8 cellular contexts compared by ENCODE assay signal in genomic region chr1:235075121-235075954, GRCh38. TPM values are rescaled to one million over a fixed set of nuclear protein-coding genes. Genes with fewer than 3 reads are reported as not detected.
DNase-seq lines count a peak whose midpoint lies in the region; ATAC-seq, FAIRE-seq and TF ChIP-seq lines count a peak whose summit lies in the region.

No MANE protein-coding gene starts in this region.

- H3K4me3 ChIP-seq in OCI-LY7 (ENCODE audit: low read depth, low read length, poor library complexity, severe bottlenecking): peak overlapping the region; percentile 23
- H3K4me3 ChIP-seq in heart right ventricle: peak overlapping the region in 7 of 10 donors; percentile 1 to 31 (median 10)
- no peak overlapping the region for H3K4me3 ChIP-seq in skeletal muscle cell (ENCODE audit: low read depth, low read length)

- DNase-seq in DMS 273 (lab: John Stamatoyannopoulos, UW; ENCODE audit: unreplicated experiment) (peak; percentile 69), DMS 273 treated with DMSO at 0.1 percent for 48 hours (lab: John Stamatoyannopoulos, UW) (no peak), OCI-LY7 (ENCODE audit: low spot score) (peak; percentile 57), heart right ventricle (peak; percentile 71 to 86), skeletal muscle cell (ENCODE audit: low read depth) (peak; percentile 83), D721Med (ENCODE audit: insufficient read length, low spot score) (no peak)
- peak; percentile 85 for DNase-seq in activated naive CD4-positive, alpha-beta T cell treated with Interleukin-2 at 50 U/mL for 16 hours

- TF ChIP-seq CTCF in OCI-LY7 (conservative IDR thresholded peaks at IDR 0.05; ENCODE audit: low read length) (no peak), heart right ventricle (IDR thresholded peaks at IDR 0.05) (no peak), D721Med (IDR thresholded peaks at IDR 0.05; ENCODE audit: insufficient read depth, missing control alignments) (no peak)

- peak overlapping the region; percentile 61 for H3K4me2 ChIP-seq in OCI-LY7 (ENCODE audit: low read length)

- 11 to 20% methylated on average over 26 of the region's 26 CpGs for WGBS in heart right ventricle, 2 donors

- H3K27ac ChIP-seq in OCI-LY7 (ENCODE audit: low read depth, low read length, poor library complexity, severe bottlenecking): peak overlapping the region; percentile 62
- peak overlapping the region; percentile 85 to 99 (median 96) for H3K27ac ChIP-seq in heart right ventricle

- H3K36me3 ChIP-seq in OCI-LY7 (ENCODE audit: insufficient read depth, low read length) (no peaks in the 10 kb centered on the region), heart right ventricle (no peaks in the 10 kb centered on the region)

- CTCF ChIA-PET in OCI-LY7 (lab: Charles Lee; ENCODE audit: unreplicated experiment): no interaction called here

- POLR2A ChIA-PET in OCI-LY7 (lab: Charles Lee): interaction anchor here (0.6 to 1.4 kb wide), 3 partner anchors 12 to 549 kb away, joined by 3 to 4 read pairs (median 3); no protein-coding TSS in a partner anchor

- H3K4me1 ChIP-seq in OCI-LY7 (ENCODE audit: insufficient read depth, low read length, poor library complexity, severe bottlenecking) (peaks cover 70% of the 10 kb centered on the region), heart right ventricle (peaks cover 36 to 89% (median 77%) of the 10 kb centered on the region in 9 donors)

- no peak for FAIRE-seq in D721Med (lab: Jason Lieb, UNC)

- peak overlapping the region; percentile 94 for H2AFZ ChIP-seq in OCI-LY7 (ENCODE audit: low read length)

- no peaks in the 10 kb centered on the region for H3K27me3 ChIP-seq in heart right ventricle

- intact Hi-C loops in OCI-LY7 (cut with micrococcal nuclease; ENCODE audit: unreplicated experiment) (loop anchor here (2.0 kb wide), 1 partner anchor 65 kb away; no protein-coding TSS in a partner anchor), heart right ventricle (cut with DNase I) (loop anchor here (1.0 to 10.0 kb wide), 23 partner anchors 78 to 468 kb away; partner anchors contain the start of gene IRF2BP2 (in 4 of the 10))

- H3K79me2 ChIP-seq in OCI-LY7 (ENCODE audit: insufficient read depth, low read depth, low read length): no peaks in the 10 kb centered on the region

- no peaks in the 10 kb centered on the region for H3K9me2 ChIP-seq in OCI-LY7 (ENCODE audit: insufficient read depth, low read length)

- H3K9me3 ChIP-seq in OCI-LY7 (ENCODE audit: low read length) (no peaks in the 10 kb centered on the region), heart right ventricle (no peaks in the 10 kb centered on the region)

- ATAC-seq in HG02852 (IDR thresholded peaks at IDR 0.05; ENCODE audit: unreplicated experiment): peak; percentile 58
- peak; percentile 70 to 85 (median 80) for ATAC-seq in heart right ventricle

- BruUV-seq in OCI-LY7 (replicated peaks; lab: Mats Ljungman, UMichigan): no TSS peak

- H4K20me1 ChIP-seq in OCI-LY7 (ENCODE audit: insufficient read depth, low read length): no peaks in the 10 kb centered on the region

RNA-seq across cellular contexts. Expression of gene TOMM20, which starts 53.3 kb away (rescaled TPM):
- 68.5 and 76.7 TPM in 2 replicates for total RNA-seq in OCI-LY7 (2014; rRNA removed; shearing (Covaris generic))
- total RNA-seq in OCI-LY7 (2022): 133 and 156 TPM in 2 replicates
- 100 to 1,000 TPM in 3 of 10 donors, 10 to 100 TPM in 7; 85.0 to 113 (median 94.6) TPM for total RNA-seq in heart right ventricle
- 10 to 100 TPM; 40.0 to 54.4 TPM for polyA plus RNA-seq in heart right ventricle

Comparison
In these comparisons a context has a peak if more than half of its experiments do, and no peak if none do; other contexts are left out.
1. DNase-seq: peak in DMS 273 (single experiment), OCI-LY7 (single experiment), activated naive CD4-positive, alpha-beta T cell treated with Interleukin-2 at 50 U/mL for 16 hours (single experiment), heart right ventricle (2 of 2) and skeletal muscle cell (single experiment); none in DMS 273 treated with DMSO at 0.1 percent for 48 hours (single experiment) and D721Med (single experiment).